ENCODE assay signal across 1 cellular context in the genomic region with DNA sequence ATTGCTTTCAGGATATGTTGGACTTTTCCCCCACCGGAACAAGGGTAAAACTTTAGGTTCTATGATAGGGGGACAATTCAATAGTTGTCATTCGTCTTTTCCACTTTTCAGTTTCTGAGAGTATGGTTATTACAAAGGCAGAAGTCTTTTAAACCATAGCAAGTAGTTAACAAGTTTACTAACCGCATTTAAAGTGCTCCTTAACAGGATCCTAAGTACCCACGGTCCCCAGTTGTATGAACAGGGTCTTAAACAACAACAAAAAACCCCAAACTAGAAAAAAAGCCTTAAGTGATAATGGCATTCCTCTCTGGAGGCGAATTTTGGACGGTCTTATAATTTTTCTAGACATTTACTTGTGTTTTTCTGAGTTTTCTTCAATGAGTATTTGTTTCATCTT.
TF ChIP-seq lines count a peak whose summit lies in the region.

No MANE protein-coding gene starts in this region.

TF ChIP-seq in K562, 482 proteins besides CTCF, POLR2A, EP300 and RAD21 (continued from another document):
- TF ChIP-seq, protein P1, sequence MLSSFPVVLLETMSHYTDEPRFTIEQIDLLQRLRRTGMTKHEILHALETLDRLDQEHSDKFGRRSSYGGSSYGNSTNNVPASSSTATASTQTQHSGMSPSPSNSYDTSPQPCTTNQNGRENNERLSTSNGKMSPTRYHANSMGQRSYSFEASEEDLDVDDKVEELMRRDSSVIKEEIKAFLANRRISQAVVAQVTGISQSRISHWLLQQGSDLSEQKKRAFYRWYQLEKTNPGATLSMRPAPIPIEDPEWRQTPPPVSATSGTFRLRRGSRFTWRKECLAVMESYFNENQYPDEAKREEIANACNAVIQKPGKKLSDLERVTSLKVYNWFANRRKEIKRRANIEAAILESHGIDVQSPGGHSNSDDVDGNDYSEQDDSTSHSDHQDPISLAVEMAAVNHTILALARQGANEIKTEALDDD (IDR thresholded peaks at IDR 0.05) = 0 out of 2 replicates have a peak, but pooled peaks have one; percentile 24
TF ChIP-seq in K562: peak in this region for 1.
